In genomic region chr5:173891367-173891766, GRCh38 we compare ENCODE assay signal across 9 cellular contexts. TPM values are rescaled to one million over a fixed set of nuclear protein-coding genes. Genes with fewer than 3 reads are reported as not detected.
DNase-seq lines count a peak whose midpoint lies in the region; ATAC-seq, FAIRE-seq and TF ChIP-seq lines count a peak whose summit lies in the region.
"Had no signal": no experiment of that assay in that cellular context is flagged by ENCODE, and none has a peak within 500 bp of the region (broad histone marks: within the 10 kb centered on the region; RNA-seq: fewer than 3 reads in every experiment).

No MANE protein-coding gene starts in this region.

- peaks cover 66% of the 10 kb centered on the region for H3K4me1 ChIP-seq in CD4-positive, alpha-beta memory T cell (ENCODE audit: insufficient read depth, low read length)
- H3K4me1 ChIP-seq in PC-9 (replicated peaks; ENCODE audit: insufficient read depth): peaks cover 73% of the 10 kb centered on the region
- peaks cover 36% of the 10 kb centered on the region for H3K4me1 ChIP-seq in endothelial cell of umbilical vein (ENCODE audit: control insufficient read depth, extremely low read depth, insufficient read depth, low read length)
- peaks cover 9 to 34% (median 26%) of the 10 kb centered on the region in 3 donors for H3K4me1 ChIP-seq in pancreas

- FAIRE-seq in endothelial cell of umbilical vein (lab: Jason Lieb, UNC): no peak
- no peak for FAIRE-seq in pancreas (lab: Jason Lieb, UNC)

- H3K4me2 ChIP-seq in PC-9: peak overlapping the region; percentile 89
- H3K4me2 ChIP-seq in endothelial cell of umbilical vein (ENCODE audit: insufficient read depth, low read length): peak overlapping the region; percentile 77

- ATAC-seq in pancreas (no peak), HG03025 (IDR thresholded peaks at IDR 0.05; ENCODE audit: low FRiP score, unreplicated experiment) (no peak)
- ATAC-seq: activated CD4-positive, CD25-positive, alpha-beta regulatory T cell treated with anti-CD3 and anti-CD28 coated beads, Interleukin-2, amount 50 U/mL, for 24 hours had no signal

- H3K9me2 ChIP-seq in PC-9 (ENCODE audit: insufficient read depth): no peaks in the 10 kb centered on the region

- dilution Hi-C loops in endothelial cell of umbilical vein (cut with MboI; ENCODE audit: extremely low pct_ligation_motif_present, low sequenced_read_pairs): no loop called here

- DNase-seq in CD4-positive, alpha-beta memory T cell: no peak
- no peak for DNase-seq in PC-9
- no peak for DNase-seq in endothelial cell of umbilical vein (ENCODE audit: low read depth, low spot score)
- no peak for DNase-seq in pancreas
- no peak for DNase-seq in A172 (ENCODE audit: low spot score)
- no peak for DNase-seq in GM20000 (ENCODE audit: low spot score)
- DNase-seq in NCI-H1105 (lab: John Stamatoyannopoulos, UW): no peak

- H3K27ac Mint-ChIP-seq in CD4-positive, alpha-beta memory T cell: peak overlapping the region in 3 of 7 donors; percentile 25 to 60 (median 57)

- no peaks in the 10 kb centered on the region for H4K20me1 ChIP-seq in PC-9 (ENCODE audit: insufficient read depth)
- no peaks in the 10 kb centered on the region for H4K20me1 ChIP-seq in endothelial cell of umbilical vein (replicated peaks; ENCODE audit: control insufficient read depth, extremely low read depth, insufficient read depth, low read length)

- H3K79me2 ChIP-seq in PC-9 (ENCODE audit: low read depth): peaks cover 49% of the 10 kb centered on the region
- H3K79me2 ChIP-seq in endothelial cell of umbilical vein (ENCODE audit: control insufficient read depth, insufficient read depth, low read length): peaks cover 52% of the 10 kb centered on the region

- H3K9me1 ChIP-seq in endothelial cell of umbilical vein (replicated peaks; ENCODE audit: control insufficient read depth, extremely low read depth, insufficient read depth, low read length): no peaks in the 10 kb centered on the region

- no peak overlapping the region for H2AFZ ChIP-seq in PC-9
- no peak overlapping the region for H2AFZ ChIP-seq in endothelial cell of umbilical vein (ENCODE audit: low read depth, low read length)

- no peak for TF ChIP-seq POLR2A in endothelial cell of umbilical vein (IDR thresholded peaks at IDR 0.05; ENCODE audit: low read depth, low read length)

- H3K4me3 ChIP-seq in CD4-positive, alpha-beta memory T cell (ENCODE audit: low read length in 2 of 2): no peak overlapping the region
- peak overlapping the region; percentile 40 for H3K4me3 ChIP-seq in PC-9
- peak overlapping the region in 2 of 3 experiments; percentile 17 to 84 for H3K4me3 ChIP-seq in endothelial cell of umbilical vein (replicated peaks in 1 of 3; ENCODE audit: insufficient read depth in 1 of 3, low read depth in 1 of 3, low read length in 3 of 3)
- peak overlapping the region in 3 of 4 donors; percentile 65 to 82 (median 77) for H3K4me3 ChIP-seq in pancreas

- H3K36me3 ChIP-seq in CD4-positive, alpha-beta memory T cell (ENCODE audit: insufficient read depth, low read length): no peaks in the 10 kb centered on the region
- H3K36me3 ChIP-seq in PC-9 (ENCODE audit: low read depth): no peaks in the 10 kb centered on the region
- no peaks in the 10 kb centered on the region for H3K36me3 ChIP-seq in endothelial cell of umbilical vein (ENCODE audit: control insufficient read depth in 2 of 2, extremely low read depth in 1 of 2, insufficient read depth in 2 of 2, low read length in 2 of 2)
- H3K36me3 ChIP-seq in pancreas: no peaks in the 10 kb centered on the region

- H3K27me3 Mint-ChIP-seq in CD4-positive, alpha-beta memory T cell: no peaks in the 10 kb centered on the region

- intact Hi-C loops in CD4-positive, alpha-beta memory T cell (cut with micrococcal nuclease): no loop called here
- intact Hi-C loops in PC-9 (cut with micrococcal nuclease; ENCODE audit: unreplicated experiment): no loop called here
- intact Hi-C loops in endothelial cell of umbilical vein (cut with micrococcal nuclease): no loop called here
- intact Hi-C loops in pancreas (cut with DNase I): loop anchor here in 1 of 3 donors (10.0 kb wide), 1 partner anchor 267 kb away; no protein-coding TSS in a partner anchor

- POLR2A ChIA-PET in CD4-positive, alpha-beta memory T cell (lab: Charles Lee; ENCODE audit: partially characterized antibody): interaction anchor here (1.2 to 5.9 kb wide), 3 partner anchors 24 to 34 kb away, joined by 3 to 41 read pairs (median 5); no protein-coding TSS in a partner anchor
- POLR2A ChIA-PET in PC-9 (lab: Charles Lee; ENCODE audit: unreplicated experiment) (no interaction called here), endothelial cell of umbilical vein (lab: Charles Lee) (interaction anchor here (1.2 to 1.6 kb wide), 2 partner anchors 32 to 125 kb away, joined by 3 to 6 read pairs; no protein-coding TSS in a partner anchor)

- H3K4me3 Mint-ChIP-seq in CD4-positive, alpha-beta memory T cell: peak overlapping the region; percentile 71 to 98 (median 77)

- peaks cover 0 to 16% of the 10 kb centered on the region in 2 donors for H3K36me3 Mint-ChIP-seq in CD4-positive, alpha-beta memory T cell

- no peaks in the 10 kb centered on the region for H3K9me3 Mint-ChIP-seq in CD4-positive, alpha-beta memory T cell

- TF ChIP-seq CTCF in PC-9 (conservative IDR thresholded peaks at IDR 0.05): no peak
- no peak for TF ChIP-seq CTCF in endothelial cell of umbilical vein (IDR thresholded peaks at IDR 0.05; ENCODE audit: extremely low read depth in 1 of 2, insufficient read depth in 1 of 2, low read depth in 1 of 2, low read length in 2 of 2)
- TF ChIP-seq CTCF in pancreas (IDR thresholded peaks at IDR 0.05): no peak
- no peak for TF ChIP-seq CTCF in GM20000 (IDR thresholded peaks at IDR 0.05; ENCODE audit: extremely low read depth, missing control alignments)

- H3K27me3 ChIP-seq in CD4-positive, alpha-beta memory T cell (ENCODE audit: insufficient read depth, low read length): no peaks in the 10 kb centered on the region
- H3K27me3 ChIP-seq in PC-9 (ENCODE audit: insufficient read depth, low read depth): no peaks in the 10 kb centered on the region
- H3K27me3 ChIP-seq in endothelial cell of umbilical vein (ENCODE audit: control insufficient read depth in 2 of 2, insufficient read depth in 2 of 2, low read length in 2 of 2): no peaks in the 10 kb centered on the region
- no peaks in the 10 kb centered on the region for H3K27me3 ChIP-seq in pancreas

- 9 to 15% methylated on average over 2 of the region's 2 CpGs for WGBS in pancreas, 2 donors

- H3K9ac ChIP-seq in endothelial cell of umbilical vein (replicated peaks; ENCODE audit: extremely low read depth, insufficient read depth, low read length): peak overlapping the region; percentile 51

- H3K9me3 ChIP-seq in CD4-positive, alpha-beta memory T cell (ENCODE audit: control insufficient read depth in 1 of 2, low read length in 2 of 2): no peaks in the 10 kb centered on the region
- H3K9me3 ChIP-seq in PC-9 (ENCODE audit: insufficient read depth, low read depth): no peaks in the 10 kb centered on the region
- no peaks in the 10 kb centered on the region for H3K9me3 ChIP-seq in endothelial cell of umbilical vein (replicated peaks; ENCODE audit: control insufficient read depth, insufficient read depth, low read length)
- no peaks in the 10 kb centered on the region for H3K9me3 ChIP-seq in pancreas

- H3K4me1 Mint-ChIP-seq in CD4-positive, alpha-beta memory T cell: peaks cover 55 to 92% (median 60%) of the 10 kb centered on the region in 4 donors

- BruUV-seq in PC-9 (replicated peaks; lab: Mats Ljungman, UMichigan) (no TSS peak), endothelial cell of umbilical vein (replicated peaks; lab: Mats Ljungman, UMichigan) (no TSS peak)

- no peak overlapping the region for H3K27ac ChIP-seq in CD4-positive, alpha-beta memory T cell (ENCODE audit: low read depth, low read length)
- no peak overlapping the region for H3K27ac ChIP-seq in PC-9
- peak overlapping the region; percentile 32 for H3K27ac ChIP-seq in endothelial cell of umbilical vein (ENCODE audit: insufficient read depth, low read depth, low read length)
- H3K27ac ChIP-seq in pancreas: peak overlapping the region in 3 of 4 donors; percentile 11 to 97 (median 89)

- peaks cover 13% of the 10 kb centered on the region; the same call in 1 of the 2 replicates for H3F3A ChIP-seq in PC-9 (ENCODE audit: insufficient read depth, low read depth)

- CTCF ChIA-PET in CD4-positive, alpha-beta memory T cell (lab: Charles Lee; ENCODE audit: partially characterized antibody): interaction anchor here (1.0 to 2.4 kb wide), 2 partner anchors 34 to 275 kb away, joined by 9 to 16 read pairs; partner anchors contain the start of gene BOD1
- CTCF ChIA-PET in PC-9 (lab: Charles Lee): no interaction called here
- CTCF ChIA-PET in endothelial cell of umbilical vein (lab: Charles Lee): interaction anchor here (0.8 to 6.5 kb wide), 11 partner anchors 8 to 275 kb away, joined by 3 to 70 read pairs (median 4); no protein-coding TSS in a partner anchor

TF ChIP-seq in endothelial cell of umbilical vein, 7 proteins besides CTCF, POLR2A, EP300 and RAD21 (continues in another document):
- no peak for TF ChIP-seq FOS (IDR thresholded peaks at IDR 0.05; ENCODE audit: borderline replicate concordance, insufficient read depth, low read length)
- no peak for TF ChIP-seq EZH2 (IDR thresholded peaks at IDR 0.05; ENCODE audit: borderline replicate concordance, low read depth, low read length, severe bottlenecking)
- no peak for TF ChIP-seq GATA2 (IDR thresholded peaks at IDR 0.05; ENCODE audit: insufficient read depth, insufficient read length, low read depth, low read length)
- no peak for TF ChIP-seq MYC (IDR thresholded peaks at IDR 0.05; ENCODE audit: low read depth, low read length)
- TF ChIP-seq MAX (IDR thresholded peaks at IDR 0.05; ENCODE audit: insufficient read depth, insufficient read length): no peak
- no peak for TF ChIP-seq JUN (IDR thresholded peaks at IDR 0.05; ENCODE audit: borderline replicate concordance, insufficient read depth, insufficient read length, low read depth)

RNA-seq across cellular contexts. Expression of gene CPEB4, which starts 3.2 kb away (rescaled TPM):
- 10 to 100 TPM; 17.1 to 18.3 TPM for total RNA-seq in CD4-positive, alpha-beta memory T cell
- 1 to 10 TPM; 1.9 to 6.1 TPM for polyA plus RNA-seq in CD4-positive, alpha-beta memory T cell
- total RNA-seq in PC-9 (2021) (11.6 and 15.4 TPM in 2 replicates), endothelial cell of umbilical vein (16.4 and 18.1 TPM in 2 replicates), pancreas (10 to 100 TPM; 24.3 to 51.2 (median 30.0) TPM)
- polyA plus RNA-seq in endothelial cell of umbilical vein (9.3 and 11.3 TPM in 2 replicates), pancreas (10 to 100 TPM; 11.6 to 15.9 TPM)
- polyA plus RNA-seq in endothelial cell of umbilical vein (2011; cell fraction: cytosol; rRNA removed): 8.6 and 9.1 TPM in 2 replicates
- 29.6 and 34.4 TPM in 2 replicates for polyA plus RNA-seq in endothelial cell of umbilical vein (2011; cell fraction: nucleus; rRNA removed)
- polyA plus RNA-seq in endothelial cell of umbilical vein (2012): 9.3 and 12.7 TPM in 2 replicates
- 60.1 and 64.9 TPM in 2 replicates for polyA minus RNA-seq in endothelial cell of umbilical vein
- 55.8 TPM for polyA minus RNA-seq in endothelial cell of umbilical vein (2011; cell fraction: cytosol; rRNA and poly(A)+ RNA removed)
- 87.8 and 98.1 TPM in 2 replicates for polyA minus RNA-seq in endothelial cell of umbilical vein (2011; cell fraction: nucleus; rRNA and poly(A)+ RNA removed)
- total RNA-seq in A172 (2014; rRNA removed; shearing (Covaris generic)): 24.8 and 25.9 TPM in 2 replicates

Comparison
In these comparisons a context has a peak if more than half of its experiments do, and no peak if none do; other contexts are left out.
1. H3K27ac ChIP-seq: peak in endothelial cell of umbilical vein (single experiment) and pancreas (3 of 4); none in CD4-positive, alpha-beta memory T cell (single experiment) and PC-9 (single experiment).
2. H3K4me3 ChIP-seq: peak in PC-9 (single experiment), endothelial cell of umbilical vein (2 of 3) and pancreas (3 of 4); none in CD4-positive, alpha-beta memory T cell (0 of 2).